Comparison of ENCODE assay signal across 8 cellular contexts in the genomic region with DNA sequence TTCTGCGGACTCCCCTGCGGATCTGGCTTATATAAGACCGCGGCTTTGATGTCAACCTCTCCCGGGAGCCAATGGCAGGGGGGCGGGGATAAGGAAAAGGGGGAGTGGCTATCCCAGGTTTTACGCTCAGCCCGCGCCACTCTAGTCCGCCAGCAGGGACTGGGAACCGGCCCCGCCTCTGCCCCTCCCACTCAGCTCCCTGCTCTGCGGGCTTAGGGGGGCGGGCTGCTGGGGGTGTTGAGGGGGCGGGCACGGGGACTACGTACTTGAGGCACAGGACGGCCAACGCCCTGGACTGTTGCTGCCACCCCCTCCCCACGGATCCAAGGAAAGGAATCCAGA. TPM values are rescaled to one million over a fixed set of nuclear protein-coding genes. Genes with fewer than 3 reads are reported as not detected.
DNase-seq lines count a peak whose midpoint lies in the region; ATAC-seq lines count a peak whose summit lies in the region.

A gene (minus strand): TSS at position 4 of the 342 bp plus-strand sequence. CDS start 219 bp downstream, outside the sequence.

- DNase-seq in DMS53 treated with DMSO at 0.1 percent for 48 hours (lab: John Stamatoyannopoulos, UW; ENCODE audit: unreplicated experiment) (peak; percentile 57), NCI-H2196 treated with DMSO at 0.1 percent for 48 hours (lab: John Stamatoyannopoulos, UW; ENCODE audit: unreplicated experiment) (peak; percentile 43), myocyte (ENCODE audit: low read depth) (peak; percentile 40), Karpas-422 (no peak)
- no peak for DNase-seq in activated CD8-positive, alpha-beta memory T cell treated with anti-CD3 and anti-CD28 coated beads for 24 hours

- no peak within 1 kb of the TSS for H2AFZ ChIP-seq in Karpas-422 (ENCODE audit: low read length)

- no peaks in the 10 kb centered on the region for H3K79me2 ChIP-seq in Karpas-422 (ENCODE audit: low read length)

- ATAC-seq in HG03135 (IDR thresholded peaks at IDR 0.05; ENCODE audit: unreplicated experiment) = no peak
- no peak for ATAC-seq in GM18870 (IDR thresholded peaks at IDR 0.05; ENCODE audit: unreplicated experiment)

- no peak within 1 kb of the TSS for H3K27ac ChIP-seq in duodenal mucosa (ENCODE audit: low read depth, low read length)
- H3K27ac ChIP-seq in Karpas-422 (ENCODE audit: low read length) = no peak within 1 kb of the TSS

- H3K4me3 ChIP-seq in duodenal mucosa (ENCODE audit: low read depth in 1 of 2, low read length in 2 of 2) = peak within 1 kb of the TSS; percentile 5 to 50
- H3K4me3 ChIP-seq in Karpas-422 (ENCODE audit: low read length) = no peak within 1 kb of the TSS

- H3K9me3 ChIP-seq in duodenal mucosa (ENCODE audit: control insufficient read depth in 1 of 2, low read length in 2 of 2) (no peaks in the 10 kb centered on the region), Karpas-422 (ENCODE audit: low read length) (no peaks in the 10 kb centered on the region)

- H3K9me2 ChIP-seq in Karpas-422 (replicated peaks; ENCODE audit: insufficient read depth, low read length) = no peaks in the 10 kb centered on the region

- H3K9ac ChIP-seq in duodenal mucosa (ENCODE audit: low read depth in 1 of 2, low read length in 2 of 2) = no peak within 1 kb of the TSS
- H3K9ac ChIP-seq in Karpas-422 (ENCODE audit: low read length) = no peak within 1 kb of the TSS

- peaks cover 96 to 98% of the 10 kb centered on the region in 2 donors for H3K27me3 ChIP-seq in duodenal mucosa (ENCODE audit: control insufficient read depth in 1 of 2, insufficient read depth in 2 of 2, low read length in 2 of 2)
- H3K27me3 ChIP-seq in Karpas-422 (ENCODE audit: low read length) = no peaks in the 10 kb centered on the region

- H4K20me1 ChIP-seq in Karpas-422 (ENCODE audit: insufficient read depth, low read depth, low read length) = no peaks in the 10 kb centered on the region

- H3K36me3 ChIP-seq in duodenal mucosa (ENCODE audit: control insufficient read depth in 1 of 2, insufficient read depth in 2 of 2, low read length in 2 of 2) (no peaks in the 10 kb centered on the region), Karpas-422 (ENCODE audit: insufficient read depth, low read length) (no peaks in the 10 kb centered on the region)

- H3K4me1 ChIP-seq in duodenal mucosa (ENCODE audit: control insufficient read depth in 1 of 2, insufficient read depth in 2 of 2, low read length in 2 of 2) (peaks cover 40 to 47% of the 10 kb centered on the region in 2 donors), Karpas-422 (ENCODE audit: low read length) (no peaks in the 10 kb centered on the region)

- H3K4me2 ChIP-seq in Karpas-422 (ENCODE audit: low read depth, low read length, poor library complexity, severe bottlenecking) = no peak within 1 kb of the TSS

RNA-seq across cellular contexts. Expression of the gene that starts here (rescaled TPM):
- total RNA-seq in myocyte = not detected in 2 replicates
- not detected for polyA plus RNA-seq in myocyte (2012)
- total RNA-seq in Karpas-422 (2014; rRNA removed; shearing (Covaris generic); ENCODE audit: low replicate concordance) = not detected in 2 replicates

Comparison
In these comparisons a context has a peak if more than half of its experiments do, and no peak if none do; other contexts are left out.
1. Peak in DNase-seq in myocyte; RNA of the gene not detected or under 1 TPM.
2. DNase-seq: peak in DMS53 treated with DMSO at 0.1 percent for 48 hours (single experiment) and NCI-H2196 treated with DMSO at 0.1 percent for 48 hours (single experiment); none in Karpas-422 (single experiment) and activated CD8-positive, alpha-beta memory T cell treated with anti-CD3 and anti-CD28 coated beads for 24 hours (single experiment).